ENCODE assay signal across 1 cellular context in the genomic region with DNA sequence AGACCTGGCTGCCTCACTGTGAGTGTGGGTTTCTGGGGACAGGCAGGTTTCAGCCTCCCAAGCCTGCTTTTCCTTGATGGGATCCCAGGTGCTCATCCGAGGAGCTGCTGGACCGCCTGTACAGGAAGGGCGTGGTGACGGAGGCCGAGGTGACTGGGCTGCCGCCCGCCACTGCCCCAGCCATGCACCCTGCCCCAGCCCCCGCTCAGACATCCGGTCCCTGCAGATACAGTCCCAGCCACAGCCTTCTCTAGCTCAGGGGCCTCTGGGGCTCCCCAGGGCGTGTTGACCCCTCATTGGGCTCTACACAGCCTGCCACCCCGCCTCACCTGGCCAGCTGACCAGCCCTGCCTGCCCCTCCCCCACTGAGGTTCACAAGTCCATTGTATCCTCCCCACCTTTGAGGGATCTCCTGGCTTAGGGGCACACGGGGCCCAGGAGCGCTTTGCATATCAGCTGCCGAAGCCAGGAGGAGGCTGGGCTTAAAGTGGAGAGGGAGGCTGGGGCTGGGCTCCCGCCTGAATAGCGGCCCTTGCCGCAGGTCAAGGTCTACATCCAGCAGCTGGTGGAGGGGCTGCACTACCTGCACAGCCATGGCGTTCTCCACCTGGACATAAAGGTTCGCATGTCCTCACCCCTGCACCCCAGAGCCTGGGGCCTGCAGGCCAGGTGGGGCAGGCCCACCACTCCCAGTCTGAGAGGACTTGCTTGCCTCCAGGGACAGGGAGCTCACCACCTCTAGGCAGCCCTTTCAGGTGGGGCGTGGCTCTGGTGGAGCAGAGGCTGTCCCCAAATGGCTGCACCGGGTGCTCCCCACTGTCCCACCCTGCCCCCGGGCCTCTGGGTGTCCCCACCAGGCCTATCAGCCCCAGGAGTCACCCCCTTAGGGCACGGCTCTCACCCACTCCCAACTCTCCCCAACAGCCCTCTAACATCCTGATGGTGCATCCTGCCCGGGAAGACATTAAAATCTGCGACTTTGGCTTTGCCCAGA.
TF ChIP-seq lines count a peak whose summit lies in the region.

No MANE protein-coding gene starts in this region.

TF ChIP-seq in HepG2, 621 proteins besides CTCF, POLR2A, EP300 and RAD21 (continued from another document):
- TF ChIP-seq, protein P1, sequence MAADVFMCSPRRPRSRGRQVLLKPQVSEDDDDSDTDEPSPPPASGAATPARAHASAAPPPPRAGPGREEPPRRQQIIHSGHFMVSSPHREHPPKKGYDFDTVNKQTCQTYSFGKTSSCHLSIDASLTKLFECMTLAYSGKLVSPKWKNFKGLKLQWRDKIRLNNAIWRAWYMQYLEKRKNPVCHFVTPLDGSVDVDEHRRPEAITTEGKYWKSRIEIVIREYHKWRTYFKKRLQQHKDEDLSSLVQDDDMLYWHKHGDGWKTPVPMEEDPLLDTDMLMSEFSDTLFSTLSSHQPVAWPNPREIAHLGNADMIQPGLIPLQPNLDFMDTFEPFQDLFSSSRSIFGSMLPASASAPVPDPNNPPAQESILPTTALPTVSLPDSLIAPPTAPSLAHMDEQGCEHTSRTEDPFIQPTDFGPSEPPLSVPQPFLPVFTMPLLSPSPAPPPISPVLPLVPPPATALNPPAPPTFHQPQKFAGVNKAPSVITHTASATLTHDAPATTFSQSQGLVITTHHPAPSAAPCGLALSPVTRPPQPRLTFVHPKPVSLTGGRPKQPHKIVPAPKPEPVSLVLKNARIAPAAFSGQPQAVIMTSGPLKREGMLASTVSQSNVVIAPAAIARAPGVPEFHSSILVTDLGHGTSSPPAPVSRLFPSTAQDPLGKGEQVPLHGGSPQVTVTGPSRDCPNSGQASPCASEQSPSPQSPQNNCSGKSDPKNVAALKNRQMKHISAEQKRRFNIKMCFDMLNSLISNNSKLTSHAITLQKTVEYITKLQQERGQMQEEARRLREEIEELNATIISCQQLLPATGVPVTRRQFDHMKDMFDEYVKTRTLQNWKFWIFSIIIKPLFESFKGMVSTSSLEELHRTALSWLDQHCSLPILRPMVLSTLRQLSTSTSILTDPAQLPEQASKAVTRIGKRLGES (CRISPR knock-in tag; IDR thresholded peaks at IDR 0.05; ENCODE audit: borderline replicate concordance) = no peak
- TF ChIP-seq ZNF614 (CRISPR knock-in tag; IDR thresholded peaks at IDR 0.05; ENCODE audit: borderline replicate concordance) (no peak), KLF13 (CRISPR knock-in tag; IDR thresholded peaks at IDR 0.05) (no peak), GABPA (IDR thresholded peaks at IDR 0.05; ENCODE audit: low read depth, low read length) (no peak), GABPA (CRISPR knock-in tag; IDR thresholded peaks at IDR 0.05; ENCODE audit: low read depth) (peak; percentile 56), ZBTB42 (CRISPR knock-in tag; IDR thresholded peaks at IDR 0.05) (no peak), ZNF550 (CRISPR knock-in tag; IDR thresholded peaks at IDR 0.05; ENCODE audit: borderline replicate concordance) (no peak), ZNF556 (CRISPR knock-in tag; IDR thresholded peaks at IDR 0.05; ENCODE audit: borderline replicate concordance) (no peak), ETV5 (CRISPR knock-in tag; IDR thresholded peaks at IDR 0.05; ENCODE audit: borderline replicate concordance) (peak; percentile 60; the same call in 1 of the 2 replicates), GATAD2A (CRISPR knock-in tag; IDR thresholded peaks at IDR 0.05) (no peak), ZKSCAN8 (CRISPR knock-in tag; IDR thresholded peaks at IDR 0.05; ENCODE audit: borderline replicate concordance) (no peak), PHF5A (CRISPR knock-in tag; IDR thresholded peaks at IDR 0.05; ENCODE audit: low read depth, unreplicated experiment) (no peak), ZNF296 (CRISPR knock-in tag; conservative IDR thresholded peaks at IDR 0.05) (no peak)
- TF ChIP-seq, protein P2, sequence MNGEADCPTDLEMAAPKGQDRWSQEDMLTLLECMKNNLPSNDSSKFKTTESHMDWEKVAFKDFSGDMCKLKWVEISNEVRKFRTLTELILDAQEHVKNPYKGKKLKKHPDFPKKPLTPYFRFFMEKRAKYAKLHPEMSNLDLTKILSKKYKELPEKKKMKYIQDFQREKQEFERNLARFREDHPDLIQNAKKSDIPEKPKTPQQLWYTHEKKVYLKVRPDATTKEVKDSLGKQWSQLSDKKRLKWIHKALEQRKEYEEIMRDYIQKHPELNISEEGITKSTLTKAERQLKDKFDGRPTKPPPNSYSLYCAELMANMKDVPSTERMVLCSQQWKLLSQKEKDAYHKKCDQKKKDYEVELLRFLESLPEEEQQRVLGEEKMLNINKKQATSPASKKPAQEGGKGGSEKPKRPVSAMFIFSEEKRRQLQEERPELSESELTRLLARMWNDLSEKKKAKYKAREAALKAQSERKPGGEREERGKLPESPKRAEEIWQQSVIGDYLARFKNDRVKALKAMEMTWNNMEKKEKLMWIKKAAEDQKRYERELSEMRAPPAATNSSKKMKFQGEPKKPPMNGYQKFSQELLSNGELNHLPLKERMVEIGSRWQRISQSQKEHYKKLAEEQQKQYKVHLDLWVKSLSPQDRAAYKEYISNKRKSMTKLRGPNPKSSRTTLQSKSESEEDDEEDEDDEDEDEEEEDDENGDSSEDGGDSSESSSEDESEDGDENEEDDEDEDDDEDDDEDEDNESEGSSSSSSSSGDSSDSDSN (CRISPR knock-in tag; IDR thresholded peaks at IDR 0.05) = peak; percentile 56
- TF ChIP-seq, protein P3, sequence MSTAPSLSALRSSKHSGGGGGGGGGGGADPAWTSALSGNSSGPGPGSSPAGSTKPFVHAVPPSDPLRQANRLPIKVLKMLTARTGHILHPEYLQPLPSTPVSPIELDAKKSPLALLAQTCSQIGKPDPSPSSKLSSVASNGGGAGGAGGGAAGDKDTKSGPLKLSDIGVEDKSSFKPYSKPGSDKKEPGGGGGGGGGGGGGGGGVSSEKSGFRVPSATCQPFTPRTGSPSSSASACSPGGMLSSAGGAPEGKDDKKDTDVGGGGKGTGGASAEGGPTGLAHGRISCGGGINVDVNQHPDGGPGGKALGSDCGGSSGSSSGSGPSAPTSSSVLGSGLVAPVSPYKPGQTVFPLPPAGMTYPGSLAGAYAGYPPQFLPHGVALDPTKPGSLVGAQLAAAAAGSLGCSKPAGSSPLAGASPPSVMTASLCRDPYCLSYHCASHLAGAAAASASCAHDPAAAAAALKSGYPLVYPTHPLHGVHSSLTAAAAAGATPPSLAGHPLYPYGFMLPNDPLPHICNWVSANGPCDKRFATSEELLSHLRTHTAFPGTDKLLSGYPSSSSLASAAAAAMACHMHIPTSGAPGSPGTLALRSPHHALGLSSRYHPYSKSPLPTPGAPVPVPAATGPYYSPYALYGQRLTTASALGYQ (CRISPR knock-in tag; IDR thresholded peaks at IDR 0.05) = no peak
- TF ChIP-seq, protein P4, sequence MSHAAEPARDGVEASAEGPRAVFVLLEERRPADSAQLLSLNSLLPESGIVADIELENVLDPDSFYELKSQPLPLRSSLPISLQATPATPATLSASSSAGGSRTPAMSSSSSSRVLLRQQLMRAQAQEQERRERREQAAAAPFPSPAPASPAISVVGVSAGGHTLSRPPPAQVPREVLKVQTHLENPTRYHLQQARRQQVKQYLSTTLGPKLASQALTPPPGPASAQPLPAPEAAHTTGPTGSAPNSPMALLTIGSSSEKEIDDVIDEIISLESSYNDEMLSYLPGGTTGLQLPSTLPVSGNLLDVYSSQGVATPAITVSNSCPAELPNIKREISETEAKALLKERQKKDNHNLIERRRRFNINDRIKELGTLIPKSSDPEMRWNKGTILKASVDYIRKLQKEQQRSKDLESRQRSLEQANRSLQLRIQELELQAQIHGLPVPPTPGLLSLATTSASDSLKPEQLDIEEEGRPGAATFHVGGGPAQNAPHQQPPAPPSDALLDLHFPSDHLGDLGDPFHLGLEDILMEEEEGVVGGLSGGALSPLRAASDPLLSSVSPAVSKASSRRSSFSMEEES (CRISPR knock-in tag; IDR thresholded peaks at IDR 0.05) = no peak
